16 cellular contexts compared by ENCODE assay signal in genomic region chr20:53434662-53435061, GRCh38.
DNase-seq lines count a peak whose midpoint lies in the region; ATAC-seq and TF ChIP-seq lines count a peak whose summit lies in the region.
"Had no signal": no experiment of that assay in that cellular context is flagged by ENCODE, and none has a peak within 500 bp of the region (broad histone marks: within the 10 kb centered on the region; RNA-seq: fewer than 3 reads in every experiment).

No MANE protein-coding gene starts in this region.

- no peak for ATAC-seq in GM19463 (IDR thresholded peaks at IDR 0.05; ENCODE audit: unreplicated experiment)

- no peak for TF ChIP-seq CTCF in nephron progenitor cell (IDR thresholded peaks at IDR 0.05)
- no peak for TF ChIP-seq CTCF in endothelial cell (IDR thresholded peaks at IDR 0.05; ENCODE audit: unreplicated experiment)

- H3K27me3 Mint-ChIP-seq in nephron progenitor cell (ENCODE audit: low read depth, poor library complexity) (no peaks in the 10 kb centered on the region), endothelial cell (ENCODE audit: unreplicated experiment) (no peaks in the 10 kb centered on the region)

- 0 out of 2 replicates have a peak, but pooled peaks cover 3% of the 10 kb centered on the region for H3K27me3 ChIP-seq in MG63

- no peak overlapping the region for H3K4me3 ChIP-seq in MG63

- peak overlapping the region; percentile 5 for H3K27ac Mint-ChIP-seq in nephron progenitor cell
- H3K27ac Mint-ChIP-seq in endothelial cell (ENCODE audit: unreplicated experiment) = no peak overlapping the region

- H3K4me3 Mint-ChIP-seq in nephron progenitor cell = no peak overlapping the region
- no peak overlapping the region for H3K4me3 Mint-ChIP-seq in endothelial cell (ENCODE audit: unreplicated experiment)

- peaks cover 11% of the 10 kb centered on the region for H3K9me3 Mint-ChIP-seq in nephron progenitor cell
- H3K9me3 Mint-ChIP-seq in endothelial cell (ENCODE audit: unreplicated experiment) = no peaks in the 10 kb centered on the region

- H3K36me3 Mint-ChIP-seq in nephron progenitor cell (ENCODE audit: low read depth) (peaks cover 18% of the 10 kb centered on the region), endothelial cell (ENCODE audit: low read depth, unreplicated experiment) (no peaks in the 10 kb centered on the region)

- H3K9me3 ChIP-seq in MG63 = no peaks in the 10 kb centered on the region; the same call in 1 of the 2 replicates

- H3K4me1 Mint-ChIP-seq in nephron progenitor cell (no peaks in the 10 kb centered on the region), endothelial cell (ENCODE audit: unreplicated experiment) (no peaks in the 10 kb centered on the region)

- DNase-seq in COLO668 (lab: John Stamatoyannopoulos, UW; ENCODE audit: unreplicated experiment) (peak; percentile 12), NCI-H1105 treated with DMSO at 0.1 percent for 48 hours (lab: John Stamatoyannopoulos, UW) (peak; percentile 56), SHP77 treated with DMSO at 0.1 percent for 48 hours (lab: John Stamatoyannopoulos, UW) (peak; percentile 76), nephron progenitor cell (no peak), NCI-H1417 (lab: John Stamatoyannopoulos, UW) (no peak), endothelial cell (ENCODE audit: low spot score) (no peak), MG63 (no peak)
- DNase-seq: activated CD4-positive, CD25-positive, alpha-beta regulatory T cell treated with anti-CD3 and anti-CD28 coated beads, Interleukin-2, amount 50 U/mL, for 72 hours; activated gamma-delta T cell treated with Interleukin-2 at 50 U/mL for 16 hours; anterior cingulate cortex; COR-L47; Karpas-422; NK-92 treated with Interleukin-12 subunit alpha and Interleukin-12 subunit beta, amount 100 ng/mL, for 24 hours; posterior cingulate gyrus; stimulated activated naive CD4-positive, alpha-beta T cell had no signal

- no peaks in the 10 kb centered on the region for H3K36me3 ChIP-seq in MG63

Comparison
In these comparisons a context has a peak if more than half of its experiments do, and no peak if none do; other contexts are left out.
1. DNase-seq: peak in COLO668 (single experiment), NCI-H1105 treated with DMSO at 0.1 percent for 48 hours (single experiment) and SHP77 treated with DMSO at 0.1 percent for 48 hours (single experiment); none in nephron progenitor cell (single experiment), NCI-H1417 (0 of 3), endothelial cell (single experiment) and MG63 (single experiment).